12 cellular contexts compared by ENCODE assay signal in genomic region chr21:36705679-36706481, GRCh38. TPM values are rescaled to one million over a fixed set of nuclear protein-coding genes. Genes with fewer than 3 reads are reported as not detected.
DNase-seq lines count a peak whose midpoint lies in the region; ATAC-seq and TF ChIP-seq lines count a peak whose summit lies in the region.
"Had no signal": no experiment of that assay in that cellular context is flagged by ENCODE, and none has a peak within 500 bp of the region (broad histone marks: within the 10 kb centered on the region; RNA-seq: fewer than 3 reads in every experiment).

No MANE protein-coding gene starts in this region.

- H3K4me3 ChIP-seq in AG04449 (ENCODE audit: low read depth, low read length) (no peak overlapping the region), astrocyte of the cerebellum (ENCODE audit: low read depth, low read length) (no peak overlapping the region), kidney epithelial cell (ENCODE audit: low read depth, low read length) (no peak overlapping the region), prostate gland (no peak overlapping the region)

- DNase-seq in AG04449 (ENCODE audit: low read depth, low spot score), result no peak
- no peak for DNase-seq in astrocyte of the cerebellum (ENCODE audit: low read depth)
- DNase-seq in kidney epithelial cell (ENCODE audit: low read depth), result no peak
- DNase-seq in iPS-NIHi11 (ENCODE audit: low spot score), result no peak
- no peak for DNase-seq in G401 (ENCODE audit: low spot score)
- no peak for DNase-seq in prostate gland (ENCODE audit: low spot score)
- DNase-seq: activated CD4-positive, alpha-beta T cell treated with anti-CD3 and anti-CD28 coated beads for 48 hours; KBM-7; left ventricle myocardium inferior had no signal

- intact Hi-C loops in prostate gland (cut with DNase I), result no loop called here

- H3K9me3 ChIP-seq in prostate gland, result no peaks in the 10 kb centered on the region
- H3K9me3 ChIP-seq: left ventricle myocardium inferior had no signal

- in situ Hi-C loops in astrocyte of the cerebellum (cut with HindIII; ENCODE audit: low sequenced_read_pairs) (no loop called here), G401 (cut with HindIII; ENCODE audit: low sequenced_read_pairs) (no loop called here)

- no peaks in the 10 kb centered on the region for H3K4me1 ChIP-seq in prostate gland (replicated peaks)

- no peak for TF ChIP-seq POLR2A in prostate gland (IDR thresholded peaks at IDR 0.05)

- ATAC-seq in HG03108 (IDR thresholded peaks at IDR 0.05; ENCODE audit: unreplicated experiment), result no peak
- ATAC-seq: Right ventricle myocardium inferior had no signal

- H3K36me3 ChIP-seq in kidney epithelial cell (ENCODE audit: control insufficient read depth, insufficient read depth, low read length) (no peaks in the 10 kb centered on the region), prostate gland (no peaks in the 10 kb centered on the region)
- H3K36me3 ChIP-seq: left ventricle myocardium inferior had no signal

- H3K27ac ChIP-seq in prostate gland, result no peak overlapping the region
- H3K27ac ChIP-seq: left ventricle myocardium inferior had no signal

- CTCF ChIA-PET in AG04449 (lab: Yijun Ruan, JAX), result interaction anchor here (1.0 to 1.1 kb wide), 2 partner anchors 75 to 211 kb away, joined by 3 to 4 read pairs; no protein-coding TSS in a partner anchor

- peak; percentile 9 for TF ChIP-seq CTCF in AG04449 (IDR thresholded peaks at IDR 0.05; ENCODE audit: insufficient read depth, low read length, missing control alignments)
- TF ChIP-seq CTCF in GM12872 (IDR thresholded peaks at IDR 0.05; ENCODE audit: insufficient read depth, low read depth, low read length), result peak; percentile 56
- peak; percentile 12 for TF ChIP-seq CTCF in astrocyte of the cerebellum (IDR thresholded peaks at IDR 0.05; ENCODE audit: low read depth, low read length, missing control alignments)
- TF ChIP-seq CTCF in kidney epithelial cell (IDR thresholded peaks at IDR 0.05; ENCODE audit: insufficient read depth, low read length, poor library complexity, severe bottlenecking), result peak; percentile 32
- no peak for TF ChIP-seq CTCF in prostate gland (IDR thresholded peaks at IDR 0.05)

- H3K27me3 ChIP-seq in kidney epithelial cell (ENCODE audit: control insufficient read depth, insufficient read depth, low read length), result peaks cover 96% of the 10 kb centered on the region
- peaks cover 10% of the 10 kb centered on the region for H3K27me3 ChIP-seq in prostate gland (replicated peaks; ENCODE audit: insufficient read depth)

- WGBS in prostate gland, result 12% methylated on average over 14 of the region's 22 CpGs

- POLR2A ChIA-PET in AG04449 (lab: Yijun Ruan, JAX), result no interaction called here

RNA-seq across cellular contexts. Expression of gene SIM2, which starts 7.0 kb away (rescaled TPM):
- total RNA-seq in kidney epithelial cell (9.5 and 16.3 TPM in 2 replicates), prostate gland (10 to 100 TPM in 1 of 2 donors, 1 to 10 TPM in 1; 1.0 to 16.3 TPM)
- 2.0 and 4.7 TPM in 2 replicates for total RNA-seq in G401 (2014; rRNA removed; shearing (Covaris generic))
- total RNA-seq: left ventricle myocardium inferior, Right ventricle myocardium inferior had no signal

Comparison
In these comparisons a context has a peak if more than half of its experiments do, and no peak if none do; other contexts are left out.
1. CTCF ChIP-seq: peak in AG04449 (single experiment), GM12872 (single experiment), astrocyte of the cerebellum (single experiment) and kidney epithelial cell (single experiment); none in prostate gland (0 of 4).